Comparison of ENCODE assay signal across 12 cellular contexts in the genomic region with DNA sequence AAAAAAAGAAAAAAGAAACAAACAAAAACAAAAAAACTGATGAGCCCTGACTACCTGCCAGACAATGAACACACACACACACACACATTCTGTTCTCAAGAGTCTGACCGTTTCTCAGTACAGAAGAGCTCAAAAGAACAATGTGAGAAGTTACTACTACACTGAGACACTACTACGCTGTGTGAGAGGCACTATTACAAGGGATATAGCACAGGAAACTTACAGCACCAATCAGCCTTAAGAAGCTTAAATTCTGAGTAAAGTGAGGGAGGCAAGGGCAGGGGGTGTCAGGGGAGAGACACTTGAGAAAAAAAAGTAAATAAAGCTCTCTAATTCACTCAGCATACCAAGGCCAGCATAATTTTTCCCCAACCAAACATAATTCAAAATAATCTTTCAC.
"Had no signal": no experiment of that assay in that cellular context is flagged by ENCODE, and none has a peak within 500 bp of the region (broad histone marks: within the 10 kb centered on the region; RNA-seq: fewer than 3 reads in every experiment).

No MANE protein-coding gene starts in this region.

- H3K27ac Mint-ChIP-seq: activated naive CD8-positive, alpha-beta T cell; dendritic cell treated with granulocyte-macrophage colony-stimulating factor and Interleukin-4, amounts not matched to agents 40 ng/mL and 50 ng/mL, for 4 days had no signal

- H3K4me3 ChIP-seq: lung, sigmoid colon had no signal

- DNase-seq: activated gamma-delta T cell; activated T-cell treated with anti-CD3 and anti-CD28 coated beads for 4 hours; brain microvascular endothelial cell; cerebellar nuclear complex; erythroblast; naive B cell; sigmoid colon; stimulated activated CD4-positive, alpha-beta T cell treated with anti-CD3 and anti-CD28 coated beads, Interleukin-2, amount 100 ng/mL, for 24 hours; stimulated activated naive CD4-positive, alpha-beta T cell had no signal

- H3K27me3 ChIP-seq: brain microvascular endothelial cell, sigmoid colon had no signal

- H3K9me3 ChIP-seq: sigmoid colon had no signal

- H3K9me3 Mint-ChIP-seq: dendritic cell treated with granulocyte-macrophage colony-stimulating factor and Interleukin-4, amounts not matched to agents 40 ng/mL and 50 ng/mL, for 4 days; naive B cell had no signal

- H3K36me3 ChIP-seq: brain microvascular endothelial cell, sigmoid colon had no signal

- H3K4me3 Mint-ChIP-seq: activated naive CD8-positive, alpha-beta T cell; dendritic cell treated with granulocyte-macrophage colony-stimulating factor and Interleukin-4, amounts not matched to agents 40 ng/mL and 50 ng/mL, for 4 days; naive B cell had no signal

- H3K36me3 Mint-ChIP-seq: activated naive CD8-positive, alpha-beta T cell had no signal

- H3K27me3 Mint-ChIP-seq: activated naive CD8-positive, alpha-beta T cell; dendritic cell treated with granulocyte-macrophage colony-stimulating factor and Interleukin-4, amounts not matched to agents 40 ng/mL and 50 ng/mL, for 4 days; naive B cell had no signal

- H3K27ac ChIP-seq: brain microvascular endothelial cell, sigmoid colon had no signal
